In the genomic region with DNA sequence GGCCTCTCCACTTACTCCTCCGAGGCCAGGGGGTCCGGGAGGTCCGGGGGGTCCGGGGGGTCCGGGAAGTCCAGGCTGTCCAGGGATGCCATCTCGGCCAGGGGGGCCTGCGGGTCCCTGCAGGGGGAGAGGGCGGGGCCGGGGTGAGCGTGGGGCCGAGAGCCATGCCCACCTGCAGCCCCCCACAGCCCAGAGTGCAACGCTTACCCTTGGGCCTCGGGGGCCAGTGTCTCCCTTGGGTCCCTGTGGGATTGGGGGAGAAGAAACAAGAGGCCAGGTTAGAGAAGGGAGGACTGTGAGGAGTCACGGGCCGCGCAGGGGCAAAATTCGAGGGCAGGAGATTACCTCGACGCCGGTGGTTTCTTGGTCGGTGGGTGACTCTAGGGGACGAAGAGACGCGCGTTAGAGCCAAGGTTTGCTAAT, we compare ENCODE assay signal across 9 cellular contexts. TPM values are rescaled to one million over a fixed set of nuclear protein-coding genes. Genes with fewer than 3 reads are reported as not detected.
DNase-seq lines count a peak whose midpoint lies in the region; ATAC-seq and TF ChIP-seq lines count a peak whose summit lies in the region.
"Had no signal": no experiment of that assay in that cellular context is flagged by ENCODE, and none has a peak within 500 bp of the region (broad histone marks: within the 10 kb centered on the region; RNA-seq: fewer than 3 reads in every experiment).

No MANE protein-coding gene starts in this region.

- no peak overlapping the region for H4K91ac ChIP-seq in H9 (ENCODE audit: insufficient read length, low read depth, low read length)

- H3K36me3 Mint-ChIP-seq in H9 (ENCODE audit: insufficient read depth in 1 of 3, low read depth in 3 of 3) = peaks cover 0 to 40% (median 35%) of the 10 kb centered on the region in 3 experiments; a peak in 5 of 7 replicates
- H3K36me3 Mint-ChIP-seq in stimulated activated effector memory CD8-positive, alpha-beta T cell treated with anti-CD3 and anti-CD28 coated beads, Interleukin-12 subunit alpha, Interleukin-12 subunit beta, amount 100 ng/mL, for 72 hours = no peaks in the 10 kb centered on the region

- no peak overlapping the region for H3K27ac Mint-ChIP-seq in H9
- no peak overlapping the region for H3K27ac Mint-ChIP-seq in stimulated activated effector memory CD8-positive, alpha-beta T cell treated with anti-CD3 and anti-CD28 coated beads, Interleukin-12 subunit alpha, Interleukin-12 subunit beta, amount 100 ng/mL, for 72 hours

- in situ Hi-C loops in astrocyte of the spinal cord (cut with HindIII; ENCODE audit: low sequenced_read_pairs) = no loop called here

- no peak overlapping the region for H2BK20ac ChIP-seq in H9 (ENCODE audit: low read depth, low read length, poor library complexity, severe bottlenecking)

- H2AFZ ChIP-seq in H9 (ENCODE audit: low read length) = no peak overlapping the region

- H3K4me2 ChIP-seq in H9 (ENCODE audit: insufficient read depth, insufficient read length, low read length) = peak overlapping the region; percentile 63

- no CpG with 5 or more reads among the region's 25 CpGs for WGBS in H9 (ENCODE audit: extremely low coverage, insufficient read length, low lambda C conversion rate)

- H4K20me1 ChIP-seq in H9 (ENCODE audit: control insufficient read depth, insufficient read depth, insufficient read length) = no peaks in the 10 kb centered on the region

- no peak overlapping the region for H3K23ac ChIP-seq in H9 (ENCODE audit: insufficient read length, low read depth, low read length)

- no peak overlapping the region for H4K5ac ChIP-seq in H9 (ENCODE audit: insufficient read length, low read depth, low read length)

- H3K4me3 ChIP-seq in astrocyte of the spinal cord (ENCODE audit: low read depth, low read length) (peak overlapping the region; percentile 100), iPS-15b (ENCODE audit: low read depth, low read length) (peak overlapping the region; percentile 15)

- H4K8ac ChIP-seq in H9 (replicated peaks; ENCODE audit: insufficient read length, low read depth, low read length) = no peak overlapping the region

- no peak overlapping the region for H2AK5ac ChIP-seq in H9 (ENCODE audit: insufficient read length, low read length)

- no peak overlapping the region for H3K56ac ChIP-seq in H9 (ENCODE audit: insufficient read length, low read depth, low read length)

- no peak overlapping the region for H3K18ac ChIP-seq in H9 (ENCODE audit: insufficient read length, low read depth, low read length)

- H3K27me3 ChIP-seq in H9 (ENCODE audit: insufficient read depth, low read length) (peaks cover 7% of the 10 kb centered on the region; the same call in 1 of the 2 replicates), iPS-15b (ENCODE audit: control insufficient read depth, insufficient read depth, low read length) (peaks cover 20% of the 10 kb centered on the region)

- no peak overlapping the region for H3K27ac ChIP-seq in H9 (ENCODE audit: insufficient read length, low read depth, low read length)

- H3K79me2 ChIP-seq in H9 (ENCODE audit: insufficient read depth, low read length) = no peaks in the 10 kb centered on the region

- peak overlapping the region; percentile 81 to 88; a peak in 3 of 5 replicates for H3K4me3 Mint-ChIP-seq in H9
- peak overlapping the region; percentile 77 for H3K4me3 Mint-ChIP-seq in stimulated activated effector memory CD8-positive, alpha-beta T cell treated with anti-CD3 and anti-CD28 coated beads, Interleukin-12 subunit alpha, Interleukin-12 subunit beta, amount 100 ng/mL, for 72 hours

- no peak overlapping the region for H3K4ac ChIP-seq in H9 (ENCODE audit: low read depth, low read length)

- no peak overlapping the region for H3K14ac ChIP-seq in H9 (ENCODE audit: insufficient read depth, low read length)

- no peak for ATAC-seq in stimulated activated effector memory CD8-positive, alpha-beta T cell treated with anti-CD3 and anti-CD28 coated beads, Interleukin-12 subunit alpha, Interleukin-12 subunit beta, amount 100 ng/mL, for 72 hours
- ATAC-seq in HG03280 (IDR thresholded peaks at IDR 0.05; ENCODE audit: unreplicated experiment) = no peak
- no peak for ATAC-seq in HG03457 (IDR thresholded peaks at IDR 0.05; ENCODE audit: unreplicated experiment)

- H2BK120ac ChIP-seq in H9 (ENCODE audit: low read depth, low read length, poor library complexity, severe bottlenecking) = no peak overlapping the region

- H3K4me1 Mint-ChIP-seq in H9 = peaks cover 12 to 26% of the 10 kb centered on the region in 2 experiments
- H3K4me1 Mint-ChIP-seq in stimulated activated effector memory CD8-positive, alpha-beta T cell treated with anti-CD3 and anti-CD28 coated beads, Interleukin-12 subunit alpha, Interleukin-12 subunit beta, amount 100 ng/mL, for 72 hours = peaks cover 9% of the 10 kb centered on the region

- H3K27me3 Mint-ChIP-seq in H9 (ENCODE audit: low read depth) = peaks cover 36% of the 10 kb centered on the region

- no peak overlapping the region for H2BK12ac ChIP-seq in H9 (ENCODE audit: insufficient read length, low read depth, low read length)

- no peaks in the 10 kb centered on the region for H3K79me1 ChIP-seq in H9 (ENCODE audit: insufficient read depth, low read depth, low read length, poor library complexity, severe bottlenecking)

- H2BK5ac ChIP-seq in H9 (ENCODE audit: insufficient read length, low read length) = no peak overlapping the region

- peaks cover 40% of the 10 kb centered on the region for H3K36me3 ChIP-seq in iPS-15b (ENCODE audit: control insufficient read depth, insufficient read depth, low read length)

- H2BK15ac ChIP-seq in H9 (ENCODE audit: low read depth, low read length) = no peak overlapping the region

- H3T11ph ChIP-seq in H9 (ENCODE audit: low read length) = no peak overlapping the region

- TF ChIP-seq CTCF in H9 (conservative IDR thresholded peaks at IDR 0.05) = no peak
- TF ChIP-seq CTCF in astrocyte of the spinal cord (IDR thresholded peaks at IDR 0.05; ENCODE audit: low read depth, low read length) = no peak

- no peaks in the 10 kb centered on the region; a peak in 2 of 5 replicates for H3K9me3 Mint-ChIP-seq in H9
- H3K9me3 Mint-ChIP-seq in stimulated activated effector memory CD8-positive, alpha-beta T cell treated with anti-CD3 and anti-CD28 coated beads, Interleukin-12 subunit alpha, Interleukin-12 subunit beta, amount 100 ng/mL, for 72 hours = no peaks in the 10 kb centered on the region

- H3K4me1 ChIP-seq in H9 (ENCODE audit: insufficient read depth, low read length) = no peaks in the 10 kb centered on the region
- no peaks in the 10 kb centered on the region for H3K4me1 ChIP-seq in iPS-15b (ENCODE audit: control insufficient read depth, insufficient read depth, low read length)

- no peak for DNase-seq in H9
- no peak for DNase-seq in astrocyte of the spinal cord (ENCODE audit: low read depth, low spot score)
- DNase-seq in stimulated activated effector memory CD8-positive, alpha-beta T cell treated with anti-CD3 and anti-CD28 coated beads, Interleukin-12 subunit alpha, Interleukin-12 subunit beta, amount 100 ng/mL, for 72 hours (ENCODE audit: low spot score in 2 of 2) = no peak
- DNase-seq in NCI-H345 treated with DMSO at 0.1 percent for 48 hours (lab: John Stamatoyannopoulos, UW; ENCODE audit: unreplicated experiment) = no peak
- DNase-seq in activated CD4-positive, alpha-beta T cell treated with anti-CD3 and anti-CD28 coated beads for 4 hours = no peak

- H3K9ac ChIP-seq in H9 (ENCODE audit: extremely low read depth, insufficient read length, low read length) = no peak overlapping the region
- H3K9ac ChIP-seq in iPS-15b (ENCODE audit: low read depth, low read length) = no peak overlapping the region

- H3K23me2 ChIP-seq in H9 (ENCODE audit: insufficient read length, low read depth, low read length, poor library complexity, severe bottlenecking) = peaks cover 15% of the 10 kb centered on the region

- H3K9me3 ChIP-seq in H9 (ENCODE audit: control insufficient read depth, low read depth, low read length) (no peaks in the 10 kb centered on the region), iPS-15b (ENCODE audit: control insufficient read depth, insufficient read depth, low read length) (no peaks in the 10 kb centered on the region)

RNA-seq across cellular contexts. Expression of gene COL1A1, which starts 2.2 kb away (rescaled TPM):
- 104 and 112 TPM in 2 replicates for total RNA-seq in H9 (2021)

RNA-seq across cellular contexts. Expression of gene SGCA, which starts 33.4 kb away (rescaled TPM):
- 0.24 TPM in 1 of 2 replicates, not detected in the other for total RNA-seq in H9 (2021)
- total RNA-seq: pulmonary artery endothelial cell had no signal

RNA-seq across cellular contexts. Expression of gene PPP1R9B, which starts 48.7 kb away (rescaled TPM):
- 23.0 and 25.8 TPM in 2 replicates for total RNA-seq in H9 (2021)
